In the genomic region with DNA sequence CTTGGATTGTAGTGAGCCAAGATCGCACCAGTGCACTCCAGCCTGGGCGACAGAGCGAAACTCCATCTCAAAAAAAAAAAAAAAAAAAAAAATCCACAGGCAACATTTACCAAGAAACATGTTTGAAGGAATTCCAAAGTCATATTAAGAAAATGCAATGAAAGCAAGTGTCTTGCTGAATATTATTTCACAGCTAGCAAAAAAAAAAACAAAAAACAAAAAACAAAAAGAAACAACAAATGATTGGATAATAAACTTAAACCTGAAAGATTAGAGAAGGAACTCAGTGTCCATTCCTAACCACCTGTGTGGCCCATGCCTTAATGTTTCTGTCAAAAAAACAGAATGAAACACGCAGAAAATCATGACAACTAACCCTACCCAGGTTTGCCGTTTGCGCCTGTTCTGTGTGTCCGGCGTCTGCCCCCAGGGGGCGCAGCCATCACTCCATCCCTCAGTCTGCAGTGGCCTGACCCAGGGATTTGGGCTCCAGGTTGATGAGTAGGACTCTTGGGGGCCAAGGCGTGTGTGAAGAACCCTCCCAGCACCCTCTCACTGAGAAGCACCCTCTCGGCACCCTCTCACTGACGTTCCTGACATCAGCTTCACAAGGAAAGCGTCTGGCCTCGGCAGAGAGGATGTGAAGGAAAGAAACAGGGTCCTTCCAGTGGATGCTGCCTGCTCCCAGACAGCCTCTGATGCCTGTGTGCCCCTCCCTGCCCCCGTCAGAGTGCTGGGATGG, we compare ENCODE assay signal across 8 cellular contexts. TPM values are rescaled to one million over a fixed set of nuclear protein-coding genes. Genes with fewer than 3 reads are reported as not detected.
A peak's percentile ranks its signal among the peaks of the same experiment; 100 is the strongest.
DNase-seq lines count a peak whose midpoint lies in the region; ATAC-seq and TF ChIP-seq lines count a peak whose summit lies in the region.

No MANE protein-coding gene starts in this region.

- peaks cover 55% of the 10 kb centered on the region for H3K36me3 Mint-ChIP-seq in activated CD4-positive, alpha-beta memory T cell treated with anti-CD3 and anti-CD28 coated beads, Interleukin-2, amount 10 ng/mL, durations not matched to agents 7 days and 5 days (ENCODE audit: low read depth)
- peaks cover 0 to 9% (median 8%) of the 10 kb centered on the region in 5 donors for H3K36me3 Mint-ChIP-seq in naive thymus-derived CD4-positive, alpha-beta T cell

- in situ Hi-C loops in GM13976 (cut with MboI; ENCODE audit: low sequenced_read_pairs, unreplicated experiment) = no loop called here

- H3K27me3 ChIP-seq in naive thymus-derived CD4-positive, alpha-beta T cell (ENCODE audit: control insufficient read depth in 2 of 2, insufficient read depth in 2 of 2, low read length in 2 of 2) = no peaks in the 10 kb centered on the region
- H3K27me3 ChIP-seq in stomach = peaks cover 0 to 60% (median 0%) of the 10 kb centered on the region in 3 donors

- H3K9me3 Mint-ChIP-seq in activated CD4-positive, alpha-beta memory T cell treated with anti-CD3 and anti-CD28 coated beads, Interleukin-2, amount 10 ng/mL, durations not matched to agents 7 days and 5 days = no peaks in the 10 kb centered on the region
- no peaks in the 10 kb centered on the region for H3K9me3 Mint-ChIP-seq in naive thymus-derived CD4-positive, alpha-beta T cell

- H3K4me3 Mint-ChIP-seq in activated CD4-positive, alpha-beta memory T cell treated with anti-CD3 and anti-CD28 coated beads, Interleukin-2, amount 10 ng/mL, durations not matched to agents 7 days and 5 days = no peak overlapping the region
- no peak overlapping the region for H3K4me3 Mint-ChIP-seq in naive thymus-derived CD4-positive, alpha-beta T cell

- DNase-seq in GM13976 (ENCODE audit: low spot score) (peak; percentile 86), NCI-H1694 treated with DMSO at 0.1 percent for 48 hours (lab: John Stamatoyannopoulos, UW) (peak; percentile 48), stomach (peak; percentile 78)
- DNase-seq in activated CD4-positive, alpha-beta memory T cell treated with anti-CD3 and anti-CD28 coated beads, Interleukin-2, amount 10 ng/mL, durations not matched to agents 7 days and 5 days = peak; percentile 81
- peak; percentile 66 for DNase-seq in effector CD8-positive, alpha-beta T cell (lab: John Stamatoyannopoulos, UW)
- peak; percentile 59 to 80 (median 76) for DNase-seq in naive thymus-derived CD4-positive, alpha-beta T cell

- TF ChIP-seq EP300 in stomach (IDR thresholded peaks at IDR 0.05) = no peak

- H3K9me3 ChIP-seq in naive thymus-derived CD4-positive, alpha-beta T cell (ENCODE audit: control insufficient read depth in 2 of 3, low read length in 3 of 3) = no peaks in the 10 kb centered on the region
- no peaks in the 10 kb centered on the region for H3K9me3 ChIP-seq in stomach

- CTCF ChIA-PET in activated CD4-positive, alpha-beta memory T cell treated with anti-CD3 and anti-CD28 coated beads, Interleukin-2, amount 10 ng/mL, durations not matched to agents 7 days and 5 days (lab: Charles Lee) = interaction anchor here (0.6 to 3.4 kb wide), 19 partner anchors 9 to 1219 kb away, joined by 3 to 30 read pairs (median 5); a partner anchor contains a TSS
- CTCF ChIA-PET in naive thymus-derived CD4-positive, alpha-beta T cell (lab: Charles Lee) = interaction anchor here (0.6 to 8.4 kb wide), 15 partner anchors 10 to 191 kb away, joined by 3 to 95 read pairs (median 4); a partner anchor contains a TSS

- H3K27ac ChIP-seq in 22Rv1 (no peak overlapping the region), stomach (no peak overlapping the region)
- peak overlapping the region; percentile 21 for H3K27ac ChIP-seq in naive thymus-derived CD4-positive, alpha-beta T cell (ENCODE audit: low read depth, low read length)

- ATAC-seq in naive thymus-derived CD4-positive, alpha-beta T cell = peak; percentile 82
- ATAC-seq in GM18519 (IDR thresholded peaks at IDR 0.05; ENCODE audit: low FRiP score, unreplicated experiment) = no peak

- H3K27ac Mint-ChIP-seq in activated CD4-positive, alpha-beta memory T cell treated with anti-CD3 and anti-CD28 coated beads, Interleukin-2, amount 10 ng/mL, durations not matched to agents 7 days and 5 days = peak overlapping the region; percentile 44
- H3K27ac Mint-ChIP-seq in naive thymus-derived CD4-positive, alpha-beta T cell = peak overlapping the region in 8 of 9 donors; percentile 61 to 89 (median 79)

- 36 to 45% (median 37%) methylated on average over 14 to 15 of the region's 15 CpGs for WGBS in stomach, 5 donors

- no peak overlapping the region for H3K4me3 ChIP-seq in naive thymus-derived CD4-positive, alpha-beta T cell (ENCODE audit: low read length)
- H3K4me3 ChIP-seq in stomach = no peak overlapping the region

- peaks cover 7 to 11% of the 10 kb centered on the region in 2 donors for H3K4me1 ChIP-seq in naive thymus-derived CD4-positive, alpha-beta T cell (ENCODE audit: control insufficient read depth in 2 of 2, insufficient read depth in 2 of 2, low read length in 2 of 2)
- H3K4me1 ChIP-seq in stomach = peaks cover 0 to 7% (median 0%) of the 10 kb centered on the region in 4 donors

- H3K27me3 Mint-ChIP-seq in activated CD4-positive, alpha-beta memory T cell treated with anti-CD3 and anti-CD28 coated beads, Interleukin-2, amount 10 ng/mL, durations not matched to agents 7 days and 5 days = no peaks in the 10 kb centered on the region
- no peaks in the 10 kb centered on the region for H3K27me3 Mint-ChIP-seq in naive thymus-derived CD4-positive, alpha-beta T cell

- TF ChIP-seq POLR2A in stomach (IDR thresholded peaks at IDR 0.05) = no peak

- TF ChIP-seq CTCF in 22Rv1 (IDR thresholded peaks at IDR 0.05) (peak; percentile 96), GM13976 (IDR thresholded peaks at IDR 0.05; ENCODE audit: borderline replicate concordance, control extremely low read depth, extremely low read depth, insufficient read depth, missing control alignments) (peak; percentile 87), stomach (IDR thresholded peaks at IDR 0.05) (peak in 5 of 7 experiments; percentile 75 to 87 (median 79))

- peaks cover 12% of the 10 kb centered on the region for H3K4me1 Mint-ChIP-seq in activated CD4-positive, alpha-beta memory T cell treated with anti-CD3 and anti-CD28 coated beads, Interleukin-2, amount 10 ng/mL, durations not matched to agents 7 days and 5 days
- peaks cover 13 to 22% (median 16%) of the 10 kb centered on the region in 7 donors for H3K4me1 Mint-ChIP-seq in naive thymus-derived CD4-positive, alpha-beta T cell

- intact Hi-C loops in naive thymus-derived CD4-positive, alpha-beta T cell (cut with micrococcal nuclease) = loop anchor here (1.0 to 5.0 kb wide), 7 partner anchors 19 to 236 kb away; a partner anchor contains a TSS
- intact Hi-C loops in stomach (cut with DNase I; ENCODE audit: low total_unique reads) = loop anchor here (5.0 kb wide), 1 partner anchor 40 kb away; no protein-coding TSS in a partner anchor

- peaks cover 0 to 89% (median 35%) of the 10 kb centered on the region in 3 experiments for H3K36me3 ChIP-seq in naive thymus-derived CD4-positive, alpha-beta T cell (ENCODE audit: control insufficient read depth in 2 of 3, insufficient read depth in 3 of 3, low read length in 3 of 3)
- H3K36me3 ChIP-seq in stomach = peaks cover 0 to 39% (median 3%) of the 10 kb centered on the region in 4 donors

- POLR2A ChIA-PET in activated CD4-positive, alpha-beta memory T cell treated with anti-CD3 and anti-CD28 coated beads, Interleukin-2, amount 10 ng/mL, durations not matched to agents 7 days and 5 days (lab: Charles Lee) = interaction anchor here (1.0 to 3.2 kb wide), 5 partner anchors 20 to 47 kb away, joined by 4 to 18 read pairs (median 8); a partner anchor contains a TSS
- POLR2A ChIA-PET in naive thymus-derived CD4-positive, alpha-beta T cell (lab: Charles Lee) = interaction anchor here (0.6 to 9.2 kb wide), 11 partner anchors 9 to 184 kb away, joined by 3 to 104 read pairs (median 5); no protein-coding TSS in a partner anchor

RNA-seq across cellular contexts. Expression of a gene that starts 19.2 kb away (rescaled TPM):
- 10 to 100 TPM; 80.3 to 82.6 TPM for total RNA-seq in activated CD4-positive, alpha-beta memory T cell treated with anti-CD3 and anti-CD28 coated beads, Interleukin-2, amount 10 ng/mL, durations not matched to agents 7 days and 5 days
- total RNA-seq in naive thymus-derived CD4-positive, alpha-beta T cell = 100 to 1,000 TPM in 2 of 5 experiments, 10 to 100 TPM in 3; 83.8 to 122 (median 95.6) TPM
- polyA plus RNA-seq in naive thymus-derived CD4-positive, alpha-beta T cell = 10 to 100 TPM; 60.9 to 79.8 TPM
- 100 to 1,000 TPM in 4 of 5 donors, 10 to 100 TPM in 1; 85.7 to 253 (median 164) TPM for total RNA-seq in stomach
- 10 to 100 TPM; 61.3 to 96.3 (median 75.8) TPM for polyA plus RNA-seq in stomach

RNA-seq across cellular contexts. Expression of a gene that starts 28.0 kb away (rescaled TPM):
- total RNA-seq in activated CD4-positive, alpha-beta memory T cell treated with anti-CD3 and anti-CD28 coated beads, Interleukin-2, amount 10 ng/mL, durations not matched to agents 7 days and 5 days = 100 to 1,000 TPM; 631 to 642 TPM
- total RNA-seq in naive thymus-derived CD4-positive, alpha-beta T cell = 100 to 1,000 TPM; 280 to 877 (median 371) TPM
- 100 to 1,000 TPM; 459 to 768 TPM for polyA plus RNA-seq in naive thymus-derived CD4-positive, alpha-beta T cell
- total RNA-seq in stomach = 10 to 100 TPM in 3 of 5 donors, 1 to 10 TPM in 2; 3.5 to 72.2 (median 14.2) TPM
- 10 to 100 TPM in 2 of 3 donors, 1 to 10 TPM in 1; 6.7 to 25.3 (median 24.1) TPM for polyA plus RNA-seq in stomach

RNA-seq across cellular contexts. Expression of a gene that starts 47.1 kb away (rescaled TPM):
- total RNA-seq in activated CD4-positive, alpha-beta memory T cell treated with anti-CD3 and anti-CD28 coated beads, Interleukin-2, amount 10 ng/mL, durations not matched to agents 7 days and 5 days = 10 to 100 TPM; 42.4 to 47.0 TPM
- 10 to 100 TPM; 17.8 to 46.4 (median 20.6) TPM for total RNA-seq in naive thymus-derived CD4-positive, alpha-beta T cell
- 10 to 100 TPM; 13.2 to 14.9 TPM for polyA plus RNA-seq in naive thymus-derived CD4-positive, alpha-beta T cell
- total RNA-seq in stomach = 10 to 100 TPM in 3 of 5 donors, 1 to 10 TPM in 2; 5.4 to 83.4 (median 13.4) TPM
- 10 to 100 TPM; 19.9 to 37.0 (median 24.4) TPM for polyA plus RNA-seq in stomach
